8 cellular contexts compared by ENCODE assay signal in the genomic region with DNA sequence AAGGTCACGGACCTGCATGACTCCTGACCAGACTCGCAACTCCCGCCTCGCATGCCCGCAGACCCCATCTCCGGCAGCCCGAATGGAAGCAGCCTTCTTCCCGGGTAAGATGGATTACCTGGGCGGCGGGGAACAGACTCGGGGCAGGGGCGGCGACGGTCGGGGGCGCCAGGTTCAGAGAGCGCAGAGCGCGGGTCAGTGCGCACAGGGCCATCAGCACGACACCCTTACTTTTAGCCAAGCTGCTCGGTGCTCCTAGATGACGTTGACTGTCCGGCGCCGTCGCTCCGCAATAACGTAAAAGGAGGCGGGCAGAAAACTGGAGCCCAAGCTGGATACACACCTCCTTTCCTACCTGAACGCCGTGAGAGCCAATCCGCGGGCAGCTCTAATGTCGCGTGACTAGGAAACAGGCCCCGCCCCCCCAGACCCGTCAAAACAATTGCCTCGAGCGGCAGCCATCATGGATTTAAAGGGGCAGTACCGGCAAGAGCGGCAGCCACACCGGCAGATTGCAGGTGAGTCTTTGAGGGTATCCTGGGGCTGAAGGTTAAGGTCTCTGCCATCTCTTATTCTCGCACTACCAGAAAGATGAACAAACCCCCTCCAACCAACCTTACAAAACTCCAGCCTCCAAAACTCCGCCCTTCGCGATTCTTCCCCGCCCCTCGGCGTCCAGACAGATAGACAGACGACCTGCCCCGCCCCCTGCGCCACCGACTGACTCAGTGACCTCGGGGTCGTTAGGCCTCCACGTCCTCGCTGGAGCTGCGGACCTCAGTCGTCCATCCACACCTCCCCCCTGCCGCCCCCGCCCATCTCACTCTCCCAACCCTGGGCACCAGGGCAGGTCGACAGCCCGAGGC. TPM values are rescaled to one million over a fixed set of nuclear protein-coding genes. Genes with fewer than 3 reads are reported as not detected.
A peak's percentile ranks its signal among the peaks of the same experiment; 100 is the strongest.
DNase-seq lines count a peak whose midpoint lies in the region; ATAC-seq, FAIRE-seq and TF ChIP-seq lines count a peak whose summit lies in the region.

A gene (plus strand): TSS at position 464 of the 866 bp plus-strand sequence. CDS start 1,705 bp downstream, outside the sequence.
A gene (minus strand): TSS at position 267 of the 866 bp plus-strand sequence. CDS start 53 bp downstream, at position 214.

- TF ChIP-seq POLR2A in GM12891 (IDR thresholded peaks at IDR 0.05; ENCODE audit: low read depth, low read length) = peak; percentile 88
- peak in 3 of 4 donors; percentile 78 to 86 (median 81) for TF ChIP-seq POLR2A in upper lobe of left lung (IDR thresholded peaks at IDR 0.05)

- H3K9me3 Mint-ChIP-seq in T-cell = no peaks in the 10 kb centered on the region

- intact Hi-C loops in heart right ventricle (cut with DNase I) (loop anchor here in 6 of 10 donors (1.0 to 10.0 kb wide), 8 partner anchors 37 to 155 kb away; a partner anchor contains a TSS), posterior cingulate gyrus (cut with DNase I) (loop anchor here (10.0 kb wide), 2 partner anchors 75 to 495 kb away; a partner anchor contains a TSS)

- ATAC-seq in HG02840 (IDR thresholded peaks at IDR 0.05; ENCODE audit: low FRiP score, unreplicated experiment) (peak; percentile 88), T-cell (replicated peaks in 1 of 4) (peak; percentile 98), heart right ventricle (peak; percentile 95 to 99 (median 98)), upper lobe of left lung (ENCODE audit: low FRiP score in 2 of 2) (peak; percentile 98)

- H3K27ac ChIP-seq in heart right ventricle (peak within 1 kb of the TSS; percentile 72 to 97 (median 89)), upper lobe of left lung (peak within 1 kb of the TSS; percentile 80 to 93 (median 92))

- peaks cover 40 to 53% (median 45%) of the 10 kb centered on the region in 3 donors for H3K4me1 Mint-ChIP-seq in T-cell

- POLR2A ChIA-PET in T-cell (lab: Charles Lee) = interaction anchor here (0.5 to 1.1 kb wide), 7 partner anchors 45 to 1984 kb away, joined by 3 to 8 read pairs (median 4); a partner anchor contains a TSS

- 0% methylated on average over 64 of the region's 64 CpGs for WGBS in heart right ventricle, 2 donors
- 0% methylated on average over 24 to 35 of the region's 64 CpGs for WGBS in upper lobe of left lung, 2 donors

- peaks cover 28% of the 10 kb centered on the region for H3K36me3 Mint-ChIP-seq in T-cell

- H3K27me3 Mint-ChIP-seq in T-cell = no peaks in the 10 kb centered on the region

- H3K4me1 ChIP-seq in heart right ventricle (peaks cover 8 to 33% (median 30%) of the 10 kb centered on the region in 9 donors), upper lobe of left lung (peaks cover 23 to 32% (median 26%) of the 10 kb centered on the region in 4 donors)

- H3K27ac Mint-ChIP-seq in T-cell = peak within 1 kb of the TSS; percentile 97 to 100

- peak in 1 of 4 donors; percentile 42 for TF ChIP-seq EP300 in upper lobe of left lung (IDR thresholded peaks at IDR 0.05)

- DNase-seq in GM12891 (ENCODE audit: insufficient read length, low spot score) (peak; percentile 100), NCI-H1436 treated with DMSO at 0.1 percent for 48 hours (lab: John Stamatoyannopoulos, UW) (peak; percentile 97), T-cell (peak; percentile 94 to 99 (median 98)), amniotic epithelial cell (ENCODE audit: low read depth) (peak; percentile 98), heart right ventricle (peak; percentile 96 to 99), posterior cingulate gyrus (peak; percentile 98 to 100 (median 100)), upper lobe of left lung (peak; percentile 95 to 98)

- peaks cover 0 to 67% (median 17%) of the 10 kb centered on the region in 9 donors for H3K36me3 ChIP-seq in heart right ventricle
- H3K36me3 ChIP-seq in upper lobe of left lung = peaks cover 4 to 35% (median 18%) of the 10 kb centered on the region in 4 donors

- TF ChIP-seq CTCF in heart right ventricle (IDR thresholded peaks at IDR 0.05) (no peak), upper lobe of left lung (IDR thresholded peaks at IDR 0.05) (no peak)

- peak within 1 kb of the TSS; percentile 93 to 96 (median 94) for H3K4me3 Mint-ChIP-seq in T-cell

- FAIRE-seq in GM12891 (lab: Jason Lieb, UNC) = peak; percentile 90

- H3K4me3 ChIP-seq in heart right ventricle (peak within 1 kb of the TSS; percentile 73 to 96 (median 85)), upper lobe of left lung (peak within 1 kb of the TSS; percentile 74 to 95 (median 78))

- H3K27me3 ChIP-seq in heart right ventricle = no peaks in the 10 kb centered on the region
- no peaks in the 10 kb centered on the region for H3K27me3 ChIP-seq in upper lobe of left lung

- H3K9me3 ChIP-seq in heart right ventricle = no peaks in the 10 kb centered on the region
- no peaks in the 10 kb centered on the region for H3K9me3 ChIP-seq in upper lobe of left lung

- CTCF ChIA-PET in T-cell (lab: Charles Lee) = interaction anchor here in 1 of 2 donors (0.6 to 1.4 kb wide), 4 partner anchors 45 to 129 kb away, joined by 3 to 7 read pairs (median 3); a partner anchor contains a TSS

TF ChIP-seq in GM12891, 5 proteins besides CTCF, POLR2A, EP300 and RAD21:
- TF ChIP-seq TAF1 (IDR thresholded peaks at IDR 0.05; ENCODE audit: low read depth, low read length) (peak; percentile 72), POU2F2 (IDR thresholded peaks at IDR 0.05; ENCODE audit: low read depth, low read length) (no peak), POLR2AphosphoS5 (IDR thresholded peaks at IDR 0.05; ENCODE audit: low read depth, low read length) (peak; percentile 86), PAX5 (IDR thresholded peaks at IDR 0.05; ENCODE audit: insufficient read depth, low read length, severe bottlenecking) (no peak), SPI1 (IDR thresholded peaks at IDR 0.05; ENCODE audit: low read depth, low read length) (no peak)

RNA-seq across cellular contexts. Expression of the first gene that starts in this region (rescaled TPM):
- 9.9 TPM for polyA plus RNA-seq in GM12891 (2012; ENCODE audit: low read depth, missing spikeins)
- total RNA-seq in T-cell = 10 to 100 TPM; 37.8 to 48.5 (median 45.5) TPM
- total RNA-seq in heart right ventricle = 10 to 100 TPM; 26.3 to 34.2 (median 28.3) TPM
- 10 to 100 TPM; 17.9 to 43.7 TPM for polyA plus RNA-seq in heart right ventricle
- total RNA-seq in upper lobe of left lung = 100 to 1,000 TPM in 1 of 6 donors, 10 to 100 TPM in 5; 31.2 to 155 (median 37.7) TPM

RNA-seq across cellular contexts. Expression of the second gene that starts in this region (rescaled TPM):
- 67.8 TPM for polyA plus RNA-seq in GM12891 (2012; ENCODE audit: low read depth, missing spikeins)
- total RNA-seq in T-cell (10 to 100 TPM; 34.8 to 66.3 (median 52.0) TPM), heart right ventricle (100 to 1,000 TPM in 3 of 10 donors, 10 to 100 TPM in 7; 76.0 to 139 (median 93.5) TPM), upper lobe of left lung (10 to 100 TPM; 17.2 to 58.2 (median 30.7) TPM)
- 100 to 1,000 TPM; 141 to 165 TPM for polyA plus RNA-seq in heart right ventricle

Comparison
In these comparisons a context has a peak if more than half of its experiments do, and no peak if none do; other contexts are left out.
1. Peak in every context shown above with its lines: DNase-seq, ATAC-seq, H3K4me3 ChIP-seq and H3K27ac ChIP-seq.